18 cellular contexts compared by ENCODE assay signal in the genomic region with DNA sequence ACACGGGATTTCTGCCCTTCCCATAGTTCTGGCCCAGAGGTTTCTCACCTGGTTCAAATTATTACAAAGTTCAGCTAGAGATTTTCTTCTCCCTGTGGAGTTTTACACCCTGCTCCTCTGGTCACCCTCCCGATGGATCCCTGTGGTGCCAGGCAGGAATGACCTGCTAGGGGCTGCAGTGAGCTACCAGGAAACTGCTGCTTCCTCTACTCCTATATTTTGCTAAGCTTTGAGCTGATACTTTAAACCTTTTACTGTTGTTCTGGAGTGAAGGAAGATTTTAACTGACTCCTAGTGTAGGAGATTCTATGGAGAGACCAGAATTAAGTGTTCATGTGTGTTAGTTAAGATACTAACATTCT. TPM values are rescaled to one million over a fixed set of nuclear protein-coding genes. Genes with fewer than 3 reads are reported as not detected.
"Had no signal": no experiment of that assay in that cellular context is flagged by ENCODE, and none has a peak within 500 bp of the region (broad histone marks: within the 10 kb centered on the region; RNA-seq: fewer than 3 reads in every experiment).

No MANE protein-coding gene starts in this region.

- H3K36me3 ChIP-seq: esophagus muscularis mucosa, spleen, thoracic aorta had no signal

- H3K9me3 ChIP-seq: psoas muscle had no signal

- H3K27ac Mint-ChIP-seq: activated naive CD4-positive, alpha-beta T cell treated with anti-CD3 and anti-CD28 coated beads for 36 hours; activated naive CD8-positive, alpha-beta T cell treated with anti-CD3 and anti-CD28 coated beads, Interleukin-2, amount 50 U/mL, for 24 hours; activated T-helper 2 cell treated with anti-CD3 and anti-CD28 coated beads, Interferon-gamma antibody, Interleukin-2, Interleukin-4, amounts not matched to agents 10 μg/mL and 5 μg/mL and 100 μg/mL, durations not matched to agents 14 hours and 24 hours and 36 hours; dendritic cell treated with granulocyte-macrophage colony-stimulating factor and Interleukin-4, amounts not matched to agents 40 ng/mL and 50 ng/mL, for 4 days; memory B cell had no signal

- H3K27me3 ChIP-seq: esophagus muscularis mucosa, spleen had no signal

- H3K4me3 ChIP-seq: esophagus muscularis mucosa, psoas muscle, spleen, thoracic aorta had no signal

- ATAC-seq: activated naive CD8-positive, alpha-beta T cell treated with anti-CD3 and anti-CD28 coated beads, Interleukin-2, amount 50 U/mL, for 24 hours; left ventricle myocardium superior; psoas muscle; sciatic nerve had no signal

- H3K36me3 Mint-ChIP-seq: memory B cell had no signal

- DNase-seq: activated CD4-positive, alpha-beta T cell treated with anti-CD3 and anti-CD28 coated beads, Interleukin-2, amount 50 U/mL, for 4 hours; activated CD4-positive, CD25-positive, alpha-beta regulatory T cell treated with anti-CD3 and anti-CD28 coated beads, Interleukin-2, amount 50 U/mL, for 72 hours; activated naive CD4-positive, alpha-beta T cell treated with anti-CD3 and anti-CD28 coated beads for 36 hours; activated naive CD8-positive, alpha-beta T cell treated with anti-CD3 and anti-CD28 coated beads, Interleukin-2, amount 50 U/mL, for 24 hours; activated T-cell treated with anti-CD3 and anti-CD28 coated beads, Interleukin-2, amount 50 U/mL, for 1 hour; aorta; hippocampal formation; kidney; left ventricle myocardium superior; psoas muscle; spleen; T-helper 1 cell had no signal

- H3K4me1 ChIP-seq: esophagus muscularis mucosa, psoas muscle, spleen had no signal

- H3K27me3 Mint-ChIP-seq: activated naive CD8-positive, alpha-beta T cell treated with anti-CD3 and anti-CD28 coated beads, Interleukin-2, amount 50 U/mL, for 24 hours; dendritic cell treated with granulocyte-macrophage colony-stimulating factor and Interleukin-4, amounts not matched to agents 40 ng/mL and 50 ng/mL, for 4 days; memory B cell had no signal

- H3K27ac ChIP-seq: esophagus muscularis mucosa, psoas muscle, spleen, thoracic aorta had no signal

- H3K4me3 Mint-ChIP-seq: activated naive CD4-positive, alpha-beta T cell treated with anti-CD3 and anti-CD28 coated beads for 36 hours; activated naive CD8-positive, alpha-beta T cell treated with anti-CD3 and anti-CD28 coated beads, Interleukin-2, amount 50 U/mL, for 24 hours; dendritic cell treated with granulocyte-macrophage colony-stimulating factor and Interleukin-4, amounts not matched to agents 40 ng/mL and 50 ng/mL, for 4 days; memory B cell had no signal

- H3K4me1 Mint-ChIP-seq: activated naive CD8-positive, alpha-beta T cell treated with anti-CD3 and anti-CD28 coated beads, Interleukin-2, amount 50 U/mL, for 24 hours; memory B cell had no signal

RNA-seq across cellular contexts. Expression of a gene that starts 30.4 kb away (rescaled TPM):
- total RNA-seq: activated naive CD4-positive, alpha-beta T cell treated with anti-CD3 and anti-CD28 coated beads for 36 hours had no signal
